In the genomic region with DNA sequence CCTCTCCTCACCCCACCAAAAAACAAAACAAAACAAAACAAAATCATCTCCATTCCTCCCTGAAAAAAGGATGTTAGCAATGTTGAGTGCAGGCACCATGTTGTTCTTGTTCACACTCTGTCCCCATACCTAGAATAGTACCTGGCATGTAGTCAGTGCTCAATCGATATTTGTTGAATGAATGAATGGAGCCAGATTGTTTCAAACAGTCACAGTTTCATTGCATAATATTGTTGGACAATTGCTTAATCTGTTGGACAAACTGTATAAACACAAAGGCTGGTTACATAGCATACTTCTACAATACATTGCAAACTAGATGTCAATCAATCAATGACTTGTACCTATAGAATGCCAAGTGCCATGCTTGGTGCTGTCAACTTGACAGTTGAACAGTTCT, we compare ENCODE assay signal across 19 cellular contexts.
"Had no signal": no experiment of that assay in that cellular context is flagged by ENCODE, and none has a peak within 500 bp of the region (broad histone marks: within the 10 kb centered on the region; RNA-seq: fewer than 3 reads in every experiment).

No MANE protein-coding gene starts in this region.

- H3K27me3 ChIP-seq: colonic mucosa, esophagus squamous epithelium, hepatocyte, right atrium auricular region, suprapubic skin, thyroid gland had no signal

- H3K36me3 ChIP-seq: colonic mucosa, esophagus squamous epithelium, right atrium auricular region, suprapubic skin, thyroid gland had no signal

- H3K4me2 ChIP-seq: hepatocyte had no signal

- ATAC-seq: left colon, mucosa of descending colon, natural killer cell had no signal

- H3K4me1 ChIP-seq: colonic mucosa, esophagus squamous epithelium, right atrium auricular region had no signal

- DNase-seq: colonic mucosa; dermis blood vessel endothelial cell; esophagus squamous epithelium; foreskin melanocyte; head of caudate nucleus; kidney; left colon; mammary epithelial cell; mucosa of descending colon; natural killer cell; posterior cingulate gyrus; small intestine; stimulated activated CD4-positive, alpha-beta T cell treated with anti-CD3 and anti-CD28 coated beads, Interleukin-12 subunit alpha, Interleukin-12 subunit beta, amount 100 ng/mL, for 4 hours; stimulated activated naive CD4-positive, alpha-beta T cell treated with Interleukin-2 at 50 U/mL for 16 hours; thyroid gland had no signal

- H2AFZ ChIP-seq: hepatocyte had no signal

- H3K27ac ChIP-seq: colonic mucosa, esophagus squamous epithelium, hepatocyte, right atrium auricular region, suprapubic skin had no signal

- H3K4me3 ChIP-seq: colonic mucosa, esophagus squamous epithelium, hepatocyte, mucosa of descending colon, right atrium auricular region, suprapubic skin, thyroid gland had no signal

- FAIRE-seq: kidney, small intestine, urothelium cell line had no signal

- H3K79me2 ChIP-seq: hepatocyte had no signal

- H3K9me3 ChIP-seq: colonic mucosa, esophagus squamous epithelium, mucosa of descending colon, right atrium auricular region, suprapubic skin, thyroid gland had no signal
